ENCODE assay signal across 18 cellular contexts in the genomic region with DNA sequence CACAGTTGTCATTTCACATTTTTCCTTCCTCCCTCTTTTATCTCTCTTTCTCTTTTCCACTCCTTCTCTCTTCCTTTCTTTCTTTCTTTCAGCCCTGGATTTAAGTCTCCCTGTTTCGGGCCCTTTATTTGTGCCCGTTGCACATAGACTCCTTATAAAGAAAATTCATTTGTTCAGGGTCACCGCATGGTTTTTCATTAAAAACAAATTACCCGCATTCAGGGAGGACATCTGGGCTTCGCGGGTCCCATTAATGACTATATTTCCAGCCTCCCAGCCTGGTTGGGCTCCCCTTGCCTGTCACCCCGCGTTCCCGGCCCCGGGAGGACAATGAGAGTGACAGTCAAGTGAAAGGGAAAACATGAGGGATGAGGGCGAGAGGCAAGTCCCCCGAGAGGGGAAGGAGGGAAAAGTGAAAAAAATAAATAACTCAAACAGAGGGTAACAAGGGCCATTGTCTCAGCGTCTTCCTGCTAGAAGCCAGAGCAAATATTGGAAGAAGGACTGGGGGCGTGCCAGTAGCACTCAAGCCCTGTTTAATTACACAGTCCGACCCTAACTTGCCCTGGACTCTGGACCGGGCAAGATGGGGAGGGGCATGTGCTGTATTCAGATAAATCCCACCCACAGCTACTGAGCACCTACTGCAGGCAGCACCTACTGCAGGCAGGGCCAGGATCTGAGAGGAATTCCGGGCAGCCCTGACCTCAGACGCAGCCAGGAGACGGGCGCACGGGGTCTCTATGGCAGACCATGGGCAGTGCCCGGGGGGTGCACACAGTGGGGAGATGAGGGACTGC.
DNase-seq lines count a peak whose midpoint lies in the region; ATAC-seq and TF ChIP-seq lines count a peak whose summit lies in the region.
"Had no signal": no experiment of that assay in that cellular context is flagged by ENCODE, and none has a peak within 500 bp of the region (broad histone marks: within the 10 kb centered on the region; RNA-seq: fewer than 3 reads in every experiment).

No MANE protein-coding gene starts in this region.

- ATAC-seq in activated B cell treated with CpG ODN at 0.5 μM for 24 hours (ENCODE audit: low read depth), result no peak
- ATAC-seq in naive B cell (ENCODE audit: low read depth in 2 of 2), result no peak
- no peak for ATAC-seq in CD4-positive, alpha-beta T cell (ENCODE audit: poor library complexity)
- ATAC-seq: activated naive CD8-positive, alpha-beta T cell treated with anti-CD3 and anti-CD28 coated beads, Interleukin-2, amount 50 U/mL, for 24 hours; GM12878; left ventricle myocardium superior had no signal

- H3K27me3 Mint-ChIP-seq in Caco-2 (ENCODE audit: insufficient read depth, unreplicated experiment) (no peaks in the 10 kb centered on the region), activated B cell treated with CpG ODN at 0.5 μM for 24 hours (no peaks in the 10 kb centered on the region), naive B cell (no peaks in the 10 kb centered on the region)
- peaks cover 15% of the 10 kb centered on the region for H3K27me3 Mint-ChIP-seq in CD4-positive, alpha-beta T cell

- CTCF ChIA-PET in Caco-2 (lab: Charles Lee), result interaction anchor here (0.7 to 1.5 kb wide), 4 partner anchors 11 to 561 kb away, joined by 3 to 5 read pairs (median 3); no protein-coding TSS in a partner anchor
- CTCF ChIA-PET in activated B cell treated with CpG ODN at 0.5 μM for 24 hours (lab: Charles Lee), result no interaction called here
- CTCF ChIA-PET in CD4-positive, alpha-beta T cell (lab: Charles Lee), result no interaction called here

- no peak overlapping the region for H3K27ac ChIP-seq in CD4-positive, alpha-beta T cell (ENCODE audit: low read depth, low read length)
- H3K27ac ChIP-seq: HL-60, parathyroid adenoma, SK-N-MC, vagina, WERI-Rb-1 had no signal

- no peaks in the 10 kb centered on the region for H3K36me3 Mint-ChIP-seq in Caco-2 (ENCODE audit: insufficient read depth, unreplicated experiment)
- peaks cover 85% of the 10 kb centered on the region for H3K36me3 Mint-ChIP-seq in activated B cell treated with CpG ODN at 0.5 μM for 24 hours (ENCODE audit: low read depth)
- H3K36me3 Mint-ChIP-seq in naive B cell, result peaks cover 25 to 37% of the 10 kb centered on the region in 2 donors
- H3K36me3 Mint-ChIP-seq in CD4-positive, alpha-beta T cell (ENCODE audit: low read depth), result no peaks in the 10 kb centered on the region

- H3K4me1 Mint-ChIP-seq in Caco-2 (ENCODE audit: low read depth, unreplicated experiment) (peaks cover 21% of the 10 kb centered on the region), activated B cell treated with CpG ODN at 0.5 μM for 24 hours (peaks cover 43% of the 10 kb centered on the region), naive B cell (peaks cover 35 to 57% (median 44%) of the 10 kb centered on the region in 3 donors)
- no peaks in the 10 kb centered on the region for H3K4me1 Mint-ChIP-seq in CD4-positive, alpha-beta T cell (ENCODE audit: low read depth)
- H3K4me1 Mint-ChIP-seq: activated naive CD8-positive, alpha-beta T cell treated with anti-CD3 and anti-CD28 coated beads, Interleukin-2, amount 50 U/mL, for 24 hours had no signal

- peaks cover 28% of the 10 kb centered on the region for H3K4me1 ChIP-seq in Caco-2
- H3K4me1 ChIP-seq: parathyroid adenoma, vagina had no signal

- H3K4me3 ChIP-seq in Caco-2 (ENCODE audit: low read depth, low read length), result no peak overlapping the region
- H3K4me3 ChIP-seq: GM12878, SK-N-MC, vagina had no signal

- POLR2A ChIA-PET in Caco-2 (lab: Charles Lee), result no interaction called here
- POLR2A ChIA-PET in activated B cell treated with CpG ODN at 0.5 μM for 24 hours (lab: Charles Lee), result no interaction called here
- POLR2A ChIA-PET in CD4-positive, alpha-beta T cell (lab: Charles Lee), result no interaction called here

- DNase-seq in Caco-2 (peak; percentile 80 to 91), NCI-H146 (lab: John Stamatoyannopoulos, UW) (peak; percentile 97), activated B cell treated with CpG ODN at 0.5 μM for 24 hours (no peak), naive B cell (no peak), NOMO-1 treated with dmso at 0.1 percent for 144 hours (lab: John Stamatoyannopoulos, UW; ENCODE audit: unreplicated experiment) (no peak), A172 (ENCODE audit: low spot score) (no peak), NCI-H82 treated with DMSO at 0.1 percent for 48 hours (lab: John Stamatoyannopoulos, UW; ENCODE audit: unreplicated experiment) (no peak)
- DNase-seq in CD4-positive, alpha-beta T cell, result no peak
- DNase-seq: activated naive CD8-positive, alpha-beta T cell treated with anti-CD3 and anti-CD28 coated beads, Interleukin-2, amount 50 U/mL, for 24 hours; erythroblast; GOT3; left ventricle myocardium superior; WERI-Rb-1 had no signal

- H3K9me3 ChIP-seq in Caco-2, result no peaks in the 10 kb centered on the region
- no peaks in the 10 kb centered on the region for H3K9me3 ChIP-seq in CD4-positive, alpha-beta T cell (ENCODE audit: control insufficient read depth, low read length)
- H3K9me3 ChIP-seq: vagina had no signal

- H3K27ac Mint-ChIP-seq in Caco-2 (ENCODE audit: unreplicated experiment), result peak overlapping the region; percentile 42
- H3K27ac Mint-ChIP-seq in activated B cell treated with CpG ODN at 0.5 μM for 24 hours, result peak overlapping the region; percentile 59
- peak overlapping the region; percentile 36 to 91 (median 82) for H3K27ac Mint-ChIP-seq in naive B cell
- no peak overlapping the region for H3K27ac Mint-ChIP-seq in CD4-positive, alpha-beta T cell
- H3K27ac Mint-ChIP-seq: activated naive CD8-positive, alpha-beta T cell treated with anti-CD3 and anti-CD28 coated beads, Interleukin-2, amount 50 U/mL, for 24 hours had no signal

- intact Hi-C loops in Caco-2 (cut with micrococcal nuclease; ENCODE audit: unreplicated experiment), result loop anchor here (1.0 to 2.0 kb wide), 3 partner anchors 27 to 159 kb away; no protein-coding TSS in a partner anchor
- intact Hi-C loops in activated B cell treated with CpG ODN at 0.5 μM for 24 hours (cut with micrococcal nuclease), result no loop called here
- intact Hi-C loops in CD4-positive, alpha-beta T cell (cut with DNase I, micrococcal nuclease), result loop anchor here in 1 of 2 experiments (10.0 kb wide), 1 partner anchor 463 kb away; the partner anchor contains the start of gene RNF38

- BruUV-seq in Caco-2 (replicated peaks; lab: Mats Ljungman, UMichigan), result no TSS peak

- H3K4me3 Mint-ChIP-seq in Caco-2 (ENCODE audit: unreplicated experiment) (peak overlapping the region; percentile 50), activated B cell treated with CpG ODN at 0.5 μM for 24 hours (no peak overlapping the region), naive B cell (peak overlapping the region in 1 of 8 donors; percentile 26)
- H3K4me3 Mint-ChIP-seq in CD4-positive, alpha-beta T cell, result no peak overlapping the region
- H3K4me3 Mint-ChIP-seq: activated naive CD8-positive, alpha-beta T cell treated with anti-CD3 and anti-CD28 coated beads, Interleukin-2, amount 50 U/mL, for 24 hours had no signal

- peaks cover 10% of the 10 kb centered on the region for H3K9me3 Mint-ChIP-seq in Caco-2 (ENCODE audit: unreplicated experiment)
- H3K9me3 Mint-ChIP-seq in activated B cell treated with CpG ODN at 0.5 μM for 24 hours, result no peaks in the 10 kb centered on the region
- no peaks in the 10 kb centered on the region for H3K9me3 Mint-ChIP-seq in naive B cell
- no peaks in the 10 kb centered on the region for H3K9me3 Mint-ChIP-seq in CD4-positive, alpha-beta T cell
- H3K9me3 Mint-ChIP-seq: activated naive CD8-positive, alpha-beta T cell treated with anti-CD3 and anti-CD28 coated beads, Interleukin-2, amount 50 U/mL, for 24 hours had no signal

- no peak for TF ChIP-seq CTCF in Caco-2 (IDR thresholded peaks at IDR 0.05; ENCODE audit: insufficient read depth in 1 of 2, low read depth in 1 of 2, low read length in 1 of 2, severe bottlenecking in 1 of 2, unreplicated experiment in 1 of 2)
- TF ChIP-seq CTCF in activated B cell treated with CpG ODN at 0.5 μM for 24 hours (IDR thresholded peaks at IDR 0.05), result no peak
- TF ChIP-seq CTCF in CD4-positive, alpha-beta T cell (IDR thresholded peaks at IDR 0.05), result no peak

- no peaks in the 10 kb centered on the region for H3K36me3 ChIP-seq in Caco-2 (ENCODE audit: control insufficient read depth, insufficient read depth, low read length)
- H3K36me3 ChIP-seq: vagina had no signal

- H3K27me3 ChIP-seq in Caco-2 (replicated peaks; ENCODE audit: control insufficient read depth, insufficient read depth, low read length), result no peaks in the 10 kb centered on the region
- H3K27me3 ChIP-seq in CD4-positive, alpha-beta T cell (ENCODE audit: control insufficient read depth, insufficient read depth, low read length), result peaks cover 5% of the 10 kb centered on the region
- H3K27me3 ChIP-seq: vagina had no signal

Comparison
In these comparisons a context has a peak if more than half of its experiments do, and no peak if none do; other contexts are left out.
1. DNase-seq: peak in Caco-2 (2 of 2) and NCI-H146 (single experiment); none in activated B cell treated with CpG ODN at 0.5 μM for 24 hours (single experiment), naive B cell (single experiment), NOMO-1 treated with dmso at 0.1 percent for 144 hours (single experiment), CD4-positive, alpha-beta T cell (0 of 10), A172 (single experiment) and NCI-H82 treated with DMSO at 0.1 percent for 48 hours (single experiment).